In genomic region chr1:204420039-204421004, GRCh38 we compare ENCODE assay signal across 14 cellular contexts. TPM values are rescaled to one million over a fixed set of nuclear protein-coding genes. Genes with fewer than 3 reads are reported as not detected.
A peak's percentile ranks its signal among the peaks of the same experiment; 100 is the strongest.
DNase-seq lines count a peak whose midpoint lies in the region; ATAC-seq, FAIRE-seq and TF ChIP-seq lines count a peak whose summit lies in the region.
"Had no signal": no experiment of that assay in that cellular context is flagged by ENCODE, and none has a peak within 500 bp of the region (broad histone marks: within the 10 kb centered on the region; RNA-seq: fewer than 3 reads in every experiment).

No MANE protein-coding gene starts in this region.

- H3K27me3 ChIP-seq in GM12878 (replicated peaks in 1 of 2; ENCODE audit: control insufficient read depth in 2 of 2, insufficient read depth in 2 of 2, low read length in 1 of 2), result no peaks in the 10 kb centered on the region
- no peaks in the 10 kb centered on the region for H3K27me3 ChIP-seq in neural progenitor cell

- H3K9ac ChIP-seq in GM12878 (ENCODE audit: control insufficient read depth, insufficient read depth, low read length) (no peak overlapping the region), neural progenitor cell (no peak overlapping the region)

- BruUV-seq in GM12878 (replicated peaks; lab: Mats Ljungman, UMichigan), result no TSS peak

- peaks cover 2% of the 10 kb centered on the region for H3K27me3 Mint-ChIP-seq in neural progenitor cell (ENCODE audit: insufficient read depth, low read depth)

- RAD21 ChIA-PET in GM12878 (lab: Charles Lee; ENCODE audit: unreplicated experiment), result interaction anchor here (1.1 kb wide), 1 partner anchor 42 kb away, joined by 3 read pairs; no protein-coding TSS in a partner anchor

- H4K20me1 ChIP-seq in GM12878 (ENCODE audit: control insufficient read depth, insufficient read depth) (no peaks in the 10 kb centered on the region), neural progenitor cell (ENCODE audit: low read depth) (no peaks in the 10 kb centered on the region)

- POLR2A ChIA-PET in GM12878 (lab: Charles Lee), result no interaction called here

- H2AFZ ChIP-seq in GM12878 (ENCODE audit: control insufficient read depth, low read depth, low read length) (no peak overlapping the region), neural progenitor cell (replicated peaks) (no peak overlapping the region)

- H3K9me3 ChIP-seq in GM12878 (replicated peaks; ENCODE audit: control insufficient read depth, insufficient read depth, low read length), result no peaks in the 10 kb centered on the region
- no peaks in the 10 kb centered on the region for H3K9me3 ChIP-seq in neural progenitor cell (ENCODE audit: low read depth)

- DNase-seq in M059J (ENCODE audit: low read depth), result peak; percentile 40
- no peak for DNase-seq in GM12878 (ENCODE audit: low read depth, low spot score)
- peak; percentile 25 for DNase-seq in neural progenitor cell (ENCODE audit: low spot score)
- DNase-seq in D341Med (ENCODE audit: low spot score), result no peak
- no peak for DNase-seq in NCI-H345 (lab: John Stamatoyannopoulos, UW)
- no peak for DNase-seq in mesenteric fat pad (ENCODE audit: low spot score)
- DNase-seq: activated effector memory CD4-positive, alpha-beta T cell treated with Interleukin-2 at 50 U/mL for 16 hours; COR-L47; NCI-H526 treated with DMSO at 0.1 percent for 48 hours; SHP77 treated with DMSO at 0.1 percent for 48 hours; stimulated activated CD4-positive, alpha-beta T cell treated with anti-CD3 and anti-CD28 coated beads, Interleukin-15, amount 100 ng/mL, for 24 hours had no signal

- no peaks in the 10 kb centered on the region for H3K79me2 ChIP-seq in GM12878 (ENCODE audit: control insufficient read depth, insufficient read depth, low read length)
- H3K79me2 ChIP-seq in neural progenitor cell (ENCODE audit: low read depth), result no peaks in the 10 kb centered on the region

- peaks cover 7% of the 10 kb centered on the region; the same call in 1 of the 2 replicates for H3K4me1 ChIP-seq in GM12878 (ENCODE audit: control insufficient read depth, insufficient read depth, low read length)
- peaks cover 9% of the 10 kb centered on the region for H3K4me1 ChIP-seq in neural progenitor cell

- peaks cover 10% of the 10 kb centered on the region for H3F3A ChIP-seq in neural progenitor cell (ENCODE audit: low read depth)

- H3K36me3 Mint-ChIP-seq in neural progenitor cell, result peaks cover 24% of the 10 kb centered on the region

- in situ Hi-C loops in GM12878 (cut with MboI), result no loop called here

- H3K4me3 Mint-ChIP-seq in neural progenitor cell, result peak overlapping the region; percentile 1

- no peak for TF ChIP-seq RAD21 in GM12878 (IDR thresholded peaks at IDR 0.05; ENCODE audit: insufficient read depth, low read depth, low read length)

- H3K4me3 ChIP-seq in GM12878 (no peak overlapping the region), neural progenitor cell (no peak overlapping the region)

- FAIRE-seq in GM12878 (lab: Jason Lieb, UNC), result no peak
- FAIRE-seq: colon, GM12891 had no signal

- no peak for TF ChIP-seq EP300 in GM12878 (IDR thresholded peaks at IDR 0.05; ENCODE audit: borderline replicate concordance in 1 of 2, control insufficient read depth in 1 of 2, low read depth in 2 of 2, low read length in 2 of 2)

- peaks cover 6 to 13% of the 10 kb centered on the region in 2 experiments for H3K36me3 ChIP-seq in GM12878 (ENCODE audit: control insufficient read depth in 2 of 2, insufficient read depth in 2 of 2, low read length in 1 of 2)
- peaks cover 3% of the 10 kb centered on the region for H3K36me3 ChIP-seq in neural progenitor cell

- intact Hi-C loops in GM12878 (cut with micrococcal nuclease; ENCODE audit: unreplicated experiment), result no loop called here

- TF ChIP-seq CTCF in GM12878 (IDR thresholded peaks at IDR 0.05 in 2 of 3, conservative IDR thresholded peaks at IDR 0.05 in 1 of 3; ENCODE audit: control insufficient read depth in 2 of 3, extremely low read depth in 1 of 3, insufficient read depth in 1 of 3, low read depth in 3 of 3, low read length in 3 of 3), result no peak
- no peak for TF ChIP-seq CTCF in neural progenitor cell (IDR thresholded peaks at IDR 0.05)

- no peaks in the 10 kb centered on the region for H3K9me3 Mint-ChIP-seq in neural progenitor cell

- WGBS in GM12878 (ENCODE audit: insufficient coverage, insufficient replicate concordance, low lambda C conversion rate, missing lambda C conversion rate), result 64% methylated on average over 7 of the region's 7 CpGs

- no peak overlapping the region for H3K4me2 ChIP-seq in GM12878 (ENCODE audit: control insufficient read depth, insufficient read depth)
- peak overlapping the region; percentile 30 for H3K4me2 ChIP-seq in neural progenitor cell

- ATAC-seq in GM18868 (IDR thresholded peaks at IDR 0.05; ENCODE audit: unreplicated experiment), result peak; percentile 57
- peak; percentile 83 for ATAC-seq in GM12878

- H3K27ac ChIP-seq in GM12878 (ENCODE audit: control insufficient read depth, insufficient read depth) (peak overlapping the region; percentile 13; the same call in 1 of the 2 replicates), neural progenitor cell (peak overlapping the region; percentile 47)

- H3K27ac Mint-ChIP-seq in neural progenitor cell, result peak overlapping the region; percentile 87

- SMC1A ChIA-PET in GM12878 (lab: Charles Lee; ENCODE audit: uncharacterized antibody, unreplicated experiment), result interaction anchor here (1.0 to 1.2 kb wide), 2 partner anchors 26 to 38 kb away, joined by 3 read pairs; no protein-coding TSS in a partner anchor

- peaks cover 41% of the 10 kb centered on the region for H3K4me1 Mint-ChIP-seq in neural progenitor cell

- no peak for TF ChIP-seq POLR2A in GM12878 (IDR thresholded peaks at IDR 0.05; ENCODE audit: low read depth, low read length)

- CTCF ChIA-PET in GM12878 (lab: Yijun Ruan, JAX), result interaction anchor here (7.3 to 51.8 kb wide), 2 partner anchors 11 to 70 kb away, joined by 61 to 2021 read pairs; partner anchors contain the start of gene PIK3C2B

TF ChIP-seq in GM12878, 131 proteins besides CTCF, POLR2A, EP300 and RAD21 (continues in another document):
- TF ChIP-seq EED (IDR thresholded peaks at IDR 0.05; ENCODE audit: low read depth) (peak; percentile 71), BCL11A (IDR thresholded peaks at IDR 0.05; ENCODE audit: low read depth, low read length) (no peak), SUPT20H (IDR thresholded peaks at IDR 0.05; ENCODE audit: borderline replicate concordance, control insufficient read depth, low read depth, low read length) (no peak), MTA2 (IDR thresholded peaks at IDR 0.05; ENCODE audit: low read depth) (no peak), IKZF1 (conservative IDR thresholded peaks at IDR 0.05) (peak; percentile 80), RUNX3 (IDR thresholded peaks at IDR 0.05; ENCODE audit: low read length) (peak; percentile 44; the same call in 1 of the 2 replicates), RELA (IDR thresholded peaks at IDR 0.05; ENCODE audit: borderline replicate concordance, partially characterized antibody) (peak; percentile 64), ZNF687 (IDR thresholded peaks at IDR 0.05) (no peak)

RNA-seq across cellular contexts. Expression of gene PPP1R15B, which starts 8.7 kb away (rescaled TPM):
- 24.2 and 41.6 TPM in 2 replicates for total RNA-seq in M059J (2014; rRNA removed; shearing (Covaris generic))
- 43.0 and 45.9 TPM in 2 replicates for total RNA-seq in GM12878 (2013; cell fraction: nucleolus; rRNA removed)
- total RNA-seq in GM12878 (2014; rRNA removed) (34.8 TPM in 2 replicates), GM12878 (2014; rRNA removed; fragmentation: Illumina TruSeq; extraction: Trizol) (32.7 and 32.9 TPM in 2 replicates), GM12878 (2021) (37.7 and 38.1 TPM in 2 replicates), neural progenitor cell (ENCODE audit: low replicate concordance) (25.0 and 32.7 TPM in 2 replicates), mesenteric fat pad (132 TPM)
- 12.4 TPM for polyA plus RNA-seq in GM12878 (2011; ENCODE audit: low read depth)
- polyA plus RNA-seq in GM12878 (2011; rRNA removed) (27.2 and 32.6 TPM in 2 replicates), GM12878 (2014; fragmentation: Illumina TruSeq; extraction: Trizol) (33.4 and 38.5 TPM in 2 replicates), GM12878 (2014; fragmentation: Nextera tagmentation; extraction: Ambion mirVana) (10 to 100 TPM; 13.9 to 17.1 TPM), GM12878 (2014; rRNA removed) (24.8 and 25.8 TPM in 2 replicates), GM12878 (2016; fragmentation: Nextera tagmentation; extraction: Ambion mirVana) (10 to 100 TPM; 13.9 to 15.4 TPM)
- 20.5 and 25.0 TPM in 2 replicates for polyA plus RNA-seq in GM12878 (2011; cell fraction: cytosol; rRNA removed)
- 22.0 and 22.6 TPM in 2 replicates for polyA plus RNA-seq in GM12878 (2011; cell fraction: nucleus; rRNA removed)
- 19.5 and 22.5 TPM in 2 replicates for polyA plus RNA-seq in GM12878 (2012)
- polyA minus RNA-seq in GM12878 (2011; rRNA and poly(A)+ RNA removed), result 38.9 and 45.2 TPM in 2 replicates
- polyA minus RNA-seq in GM12878 (2011; cell fraction: cytosol; rRNA and poly(A)+ RNA removed), result 21.4 and 24.6 TPM in 2 replicates
- polyA minus RNA-seq in GM12878 (2011; cell fraction: nucleus; rRNA and poly(A)+ RNA removed), result 45.8 and 65.4 TPM in 2 replicates

Comparison
In these comparisons a context has a peak if more than half of its experiments do, and no peak if none do; other contexts are left out.
1. DNase-seq: peak in M059J (single experiment) and neural progenitor cell (single experiment); none in GM12878 (single experiment), D341Med (single experiment), NCI-H345 (single experiment) and mesenteric fat pad (single experiment).